ENCODE assay signal across 20 cellular contexts in genomic region chr18:55764382-55764781, GRCh38.
"Had no signal": no experiment of that assay in that cellular context is flagged by ENCODE, and none has a peak within 500 bp of the region (broad histone marks: within the 10 kb centered on the region; RNA-seq: fewer than 3 reads in every experiment).

No MANE protein-coding gene starts in this region.

- H3K27ac ChIP-seq: tibial nerve had no signal

- H3K27me3 Mint-ChIP-seq: activated naive CD8-positive, alpha-beta T cell treated with anti-CD3 and anti-CD28 coated beads, Interleukin-2, amount 10 ng/mL, durations not matched to agents 7 days and 5 days; dendritic cell treated with granulocyte-macrophage colony-stimulating factor and Interleukin-4, amounts not matched to agents 40 ng/mL and 50 ng/mL, for 4 days had no signal

- H3K36me3 ChIP-seq: tibial nerve had no signal

- H3K36me3 Mint-ChIP-seq: activated naive CD8-positive, alpha-beta T cell treated with anti-CD3 and anti-CD28 coated beads, Interleukin-2, amount 10 ng/mL, durations not matched to agents 7 days and 5 days; natural killer cell had no signal

- H3K9me3 ChIP-seq: tibial nerve had no signal

- H3K4me1 ChIP-seq: tibial nerve had no signal

- H3K9me3 Mint-ChIP-seq: activated naive CD8-positive, alpha-beta T cell treated with anti-CD3 and anti-CD28 coated beads, Interleukin-2, amount 10 ng/mL, durations not matched to agents 7 days and 5 days; activated T-helper 1 cell treated with anti-CD3 and anti-CD28 coated beads, Interleukin-12 subunit alpha, Interleukin-12 subunit beta, Interleukin-2, Interleukin-4 antibody, amounts not matched to agents 30 ng/mL and 10 ng/mL and 1 ng/mL, durations not matched to agents 14 hours and 24 hours and 36 hours; natural killer cell had no signal

- ATAC-seq: left lobe of liver, natural killer cell had no signal

- H3K27me3 ChIP-seq: tibial nerve had no signal

- H3K4me3 Mint-ChIP-seq: activated naive CD8-positive, alpha-beta T cell treated with anti-CD3 and anti-CD28 coated beads, Interleukin-2, amount 10 ng/mL, durations not matched to agents 7 days and 5 days; activated T-helper 1 cell treated with anti-CD3 and anti-CD28 coated beads, Interleukin-12 subunit alpha, Interleukin-12 subunit beta, Interleukin-2, Interleukin-4 antibody, amounts not matched to agents 30 ng/mL and 10 ng/mL and 1 ng/mL, durations not matched to agents 14 hours and 24 hours and 36 hours; dendritic cell treated with granulocyte-macrophage colony-stimulating factor and Interleukin-4, amounts not matched to agents 40 ng/mL and 50 ng/mL, for 4 days; natural killer cell had no signal

- H3K27ac Mint-ChIP-seq: activated naive CD8-positive, alpha-beta T cell treated with anti-CD3 and anti-CD28 coated beads, Interleukin-2, amount 10 ng/mL, durations not matched to agents 7 days and 5 days; activated T-helper 1 cell treated with anti-CD3 and anti-CD28 coated beads, Interleukin-12 subunit alpha, Interleukin-12 subunit beta, Interleukin-2, Interleukin-4 antibody, amounts not matched to agents 30 ng/mL and 10 ng/mL and 1 ng/mL, durations not matched to agents 14 hours and 24 hours and 36 hours; dendritic cell treated with granulocyte-macrophage colony-stimulating factor and Interleukin-4, amounts not matched to agents 40 ng/mL and 50 ng/mL, for 4 days; natural killer cell had no signal

- DNase-seq: activated CD4-positive, alpha-beta T cell treated with anti-CD3 and anti-CD28 coated beads for 48 hours; activated CD8-positive, alpha-beta memory T cell treated with anti-CD3 and anti-CD28 coated beads for 24 hours; activated naive CD4-positive, alpha-beta T cell; activated naive CD8-positive, alpha-beta T cell treated with anti-CD3 and anti-CD28 coated beads, Interleukin-2, amount 10 ng/mL, durations not matched to agents 7 days and 5 days; cerebellar nuclear complex; effector memory CD4-positive, alpha-beta T cell; foreskin melanocyte; head of caudate nucleus; natural killer cell; nucleus accumbens; posterior cingulate gyrus; stimulated activated CD4-positive, alpha-beta T cell treated with anti-CD3 and anti-CD28 coated beads, Interleukin-15, amount 100 ng/mL, for 24 hours; stimulated activated CD4-positive, alpha-beta T cell treated with anti-CD3 and anti-CD28 coated beads, Interleukin-4, amount 100 ng/mL, for 24 hours; stimulated activated naive CD4-positive, alpha-beta T cell treated with Interleukin-2 at 50 U/mL for 16 hours; substantia nigra; T-helper 2 cell had no signal

- H3K4me3 ChIP-seq: tibial nerve had no signal

- H3K4me1 Mint-ChIP-seq: activated naive CD8-positive, alpha-beta T cell treated with anti-CD3 and anti-CD28 coated beads, Interleukin-2, amount 10 ng/mL, durations not matched to agents 7 days and 5 days; natural killer cell had no signal
